13 cellular contexts compared by ENCODE assay signal in the genomic region with DNA sequence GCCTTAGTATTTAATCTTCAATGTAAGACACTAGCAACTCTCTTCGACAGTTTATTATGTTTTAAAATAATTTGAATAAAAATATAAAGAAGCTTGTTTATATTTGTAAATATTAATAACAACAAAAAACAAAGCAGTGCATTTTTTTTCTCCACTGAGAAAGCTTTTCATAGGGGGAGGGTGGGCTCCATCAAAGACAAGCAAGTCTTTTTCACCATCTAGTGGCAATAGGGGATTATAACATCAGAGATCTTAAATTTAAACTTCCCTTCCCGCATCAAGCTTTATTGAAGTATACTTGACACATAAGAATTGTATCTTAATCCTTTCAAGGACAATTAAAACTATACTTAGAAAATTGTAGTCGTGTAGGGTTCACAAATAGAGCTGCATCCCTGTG. TPM values are rescaled to one million over a fixed set of nuclear protein-coding genes. Genes with fewer than 3 reads are reported as not detected.
A peak's percentile ranks its signal among the peaks of the same experiment; 100 is the strongest.
DNase-seq lines count a peak whose midpoint lies in the region; ATAC-seq and TF ChIP-seq lines count a peak whose summit lies in the region.
"Had no signal": no experiment of that assay in that cellular context is flagged by ENCODE, and none has a peak within 500 bp of the region (broad histone marks: within the 10 kb centered on the region; RNA-seq: fewer than 3 reads in every experiment).

No MANE protein-coding gene starts in this region.

- peaks cover 9% of the 10 kb centered on the region for H3K9me3 Mint-ChIP-seq in endodermal cell
- H3K9me3 Mint-ChIP-seq in Caco-2 (ENCODE audit: unreplicated experiment): no peaks in the 10 kb centered on the region
- H3K9me3 Mint-ChIP-seq: activated CD4-positive, alpha-beta memory T cell treated with anti-CD3 and anti-CD28 coated beads, Interleukin-2, amount 10 ng/mL, durations not matched to agents 7 days and 5 days had no signal

- no TSS peak for BruUV-seq in Caco-2 (replicated peaks; lab: Mats Ljungman, UMichigan)

- H3K9me3 ChIP-seq in heart right ventricle: no peaks in the 10 kb centered on the region
- no peaks in the 10 kb centered on the region for H3K9me3 ChIP-seq in left ventricle myocardium inferior (replicated peaks)
- H3K9me3 ChIP-seq in endodermal cell (ENCODE audit: control insufficient read depth, low read length): no peaks in the 10 kb centered on the region
- H3K9me3 ChIP-seq in Caco-2: no peaks in the 10 kb centered on the region

- intact Hi-C loops in heart right ventricle (cut with DNase I) (loop anchor here in 1 of 10 donors (5.0 kb wide), 1 partner anchor 1197 kb away; a partner anchor contains a TSS), left ventricle myocardium inferior (cut with micrococcal nuclease) (no loop called here), Caco-2 (cut with micrococcal nuclease; ENCODE audit: unreplicated experiment) (loop anchor here (10.0 kb wide), 2 partner anchors 150 to 320 kb away; no protein-coding TSS in a partner anchor)

- H3K27ac Mint-ChIP-seq in endodermal cell (no peak overlapping the region), Caco-2 (ENCODE audit: unreplicated experiment) (no peak overlapping the region)
- H3K27ac Mint-ChIP-seq: activated CD4-positive, alpha-beta memory T cell treated with anti-CD3 and anti-CD28 coated beads, Interleukin-2, amount 10 ng/mL, durations not matched to agents 7 days and 5 days had no signal

- no peak for ATAC-seq in heart right ventricle

- 33 to 37% methylated on average over 3 of the region's 3 CpGs for WGBS in heart right ventricle, 2 donors
- WGBS in endodermal cell (ENCODE audit: insufficient coverage in 1 of 2, insufficient read length in 1 of 2), 2 experiments: 17 to 43% methylated on average over 1 to 2 of the region's 3 CpGs

- H3K4me3 ChIP-seq in heart right ventricle (no peak overlapping the region), left ventricle myocardium inferior (no peak overlapping the region), endodermal cell (ENCODE audit: low read length) (no peak overlapping the region), Caco-2 (ENCODE audit: low read depth, low read length) (no peak overlapping the region)
- H3K4me3 ChIP-seq: BLaER1 treated with 17β-estradiol and CSF1 and Interleukin-3, amounts not matched to agents 10 nM and 100 nM had no signal

- H3K9ac ChIP-seq in endodermal cell (ENCODE audit: extremely low read depth, low read length, poor library complexity, severe bottlenecking): no peak overlapping the region
- H3K9ac ChIP-seq: BLaER1 treated with 17β-estradiol and CSF1 and Interleukin-3, amounts not matched to agents 10 nM and 100 nM had no signal

- CTCF ChIA-PET in Caco-2 (lab: Charles Lee): interaction anchor here (1.0 to 1.4 kb wide), 3 partner anchors 105 to 318 kb away, joined by 3 to 7 read pairs (median 3); no protein-coding TSS in a partner anchor

- DNase-seq in heart right ventricle: no peak
- DNase-seq in left ventricle myocardium inferior: no peak
- peak; percentile 58 for DNase-seq in NCI-H82 (lab: John Stamatoyannopoulos, UW)
- no peak for DNase-seq in endodermal cell
- DNase-seq in LoVo (ENCODE audit: low spot score): no peak
- no peak for DNase-seq in AG08396 (ENCODE audit: low spot score)
- DNase-seq in Caco-2: no peak
- DNase-seq in activated T-cell treated with anti-CD3 and anti-CD28 coated beads for 4 hours: no peak
- DNase-seq: activated CD4-positive, alpha-beta memory T cell treated with anti-CD3 and anti-CD28 coated beads, Interleukin-2, amount 10 ng/mL, durations not matched to agents 7 days and 5 days; NCI-H2227 treated with DMSO at 0.1 percent for 48 hours had no signal

- H3K36me3 ChIP-seq in heart right ventricle (no peaks in the 10 kb centered on the region), left ventricle myocardium inferior (no peaks in the 10 kb centered on the region), endodermal cell (ENCODE audit: control insufficient read depth, insufficient read depth, low read length) (no peaks in the 10 kb centered on the region), Caco-2 (ENCODE audit: control insufficient read depth, insufficient read depth, low read length) (no peaks in the 10 kb centered on the region)
- H3K36me3 ChIP-seq: BLaER1 treated with 17β-estradiol and CSF1 and Interleukin-3, amounts not matched to agents 10 nM and 100 nM had no signal

- no peaks in the 10 kb centered on the region for H3K4me1 ChIP-seq in heart right ventricle
- H3K4me1 ChIP-seq in left ventricle myocardium inferior: no peaks in the 10 kb centered on the region
- no peaks in the 10 kb centered on the region for H3K4me1 ChIP-seq in endodermal cell (ENCODE audit: control insufficient read depth, insufficient read depth, low read length)
- H3K4me1 ChIP-seq in Caco-2: no peaks in the 10 kb centered on the region
- H3K4me1 ChIP-seq: BLaER1 treated with 17β-estradiol and CSF1 and Interleukin-3, amounts not matched to agents 10 nM and 100 nM had no signal

- H3K27me3 ChIP-seq in heart right ventricle (no peaks in the 10 kb centered on the region), left ventricle myocardium inferior (ENCODE audit: low read depth) (no peaks in the 10 kb centered on the region), endodermal cell (ENCODE audit: control insufficient read depth, insufficient read depth, low read length, poor library complexity, severe bottlenecking) (no peaks in the 10 kb centered on the region), Caco-2 (replicated peaks; ENCODE audit: control insufficient read depth, insufficient read depth, low read length) (no peaks in the 10 kb centered on the region)
- H3K27me3 ChIP-seq: BLaER1 treated with 17β-estradiol and CSF1 and Interleukin-3, amounts not matched to agents 10 nM and 100 nM had no signal

- H3K4me3 Mint-ChIP-seq in endodermal cell (no peak overlapping the region), Caco-2 (ENCODE audit: unreplicated experiment) (no peak overlapping the region)
- H3K4me3 Mint-ChIP-seq: activated CD4-positive, alpha-beta memory T cell treated with anti-CD3 and anti-CD28 coated beads, Interleukin-2, amount 10 ng/mL, durations not matched to agents 7 days and 5 days had no signal

- H3K27ac ChIP-seq in heart right ventricle: no peak overlapping the region
- H3K27ac ChIP-seq in left ventricle myocardium inferior (replicated peaks): no peak overlapping the region
- no peak overlapping the region for H3K27ac ChIP-seq in endodermal cell (ENCODE audit: low read depth, low read length)
- H3K27ac ChIP-seq: BLaER1 treated with 17β-estradiol and CSF1 and Interleukin-3, amounts not matched to agents 10 nM and 100 nM had no signal

- H3K36me3 Mint-ChIP-seq in endodermal cell (ENCODE audit: low read depth) (no peaks in the 10 kb centered on the region), Caco-2 (ENCODE audit: insufficient read depth, unreplicated experiment) (no peaks in the 10 kb centered on the region)

- H3K27me3 Mint-ChIP-seq in endodermal cell (ENCODE audit: insufficient read depth) (no peaks in the 10 kb centered on the region), Caco-2 (ENCODE audit: insufficient read depth, unreplicated experiment) (no peaks in the 10 kb centered on the region)
- H3K27me3 Mint-ChIP-seq: activated CD4-positive, alpha-beta memory T cell treated with anti-CD3 and anti-CD28 coated beads, Interleukin-2, amount 10 ng/mL, durations not matched to agents 7 days and 5 days had no signal

- TF ChIP-seq CTCF in heart right ventricle (IDR thresholded peaks at IDR 0.05) (peak in 5 of 9 donors; percentile 14 to 38 (median 21)), left ventricle myocardium inferior (IDR thresholded peaks at IDR 0.05; ENCODE audit: borderline replicate concordance) (no peak), endodermal cell (conservative IDR thresholded peaks at IDR 0.05) (peak; percentile 77), Caco-2 (IDR thresholded peaks at IDR 0.05; ENCODE audit: insufficient read depth in 1 of 2, low read depth in 1 of 2, low read length in 1 of 2, severe bottlenecking in 1 of 2, unreplicated experiment in 1 of 2) (no peak)

- peaks cover 12% of the 10 kb centered on the region for H3K4me1 Mint-ChIP-seq in endodermal cell
- no peaks in the 10 kb centered on the region for H3K4me1 Mint-ChIP-seq in Caco-2 (ENCODE audit: low read depth, unreplicated experiment)
- H3K4me1 Mint-ChIP-seq: activated CD4-positive, alpha-beta memory T cell treated with anti-CD3 and anti-CD28 coated beads, Interleukin-2, amount 10 ng/mL, durations not matched to agents 7 days and 5 days had no signal

- POLR2A ChIA-PET in Caco-2 (lab: Charles Lee): no interaction called here

RNA-seq across cellular contexts. Expression of a gene that starts 9.3 kb away (rescaled TPM):
- total RNA-seq in heart right ventricle (not detected), left ventricle myocardium inferior (not detected), endodermal cell (not detected), Caco-2 (2022) (not detected in 2 replicates)
- polyA plus RNA-seq in heart right ventricle: not detected
- not detected for polyA plus RNA-seq in endodermal cell (2013, experiment 1 of 2)
- polyA plus RNA-seq in endodermal cell (2013, experiment 2 of 2): not detected
- total RNA-seq: activated CD4-positive, alpha-beta memory T cell treated with anti-CD3 and anti-CD28 coated beads, Interleukin-2, amount 10 ng/mL, durations not matched to agents 7 days and 5 days; cardiac septum; osteoblast had no signal

RNA-seq across cellular contexts. Expression of a gene that starts 32.2 kb away (rescaled TPM):
- total RNA-seq in heart right ventricle (not detected), left ventricle myocardium inferior (not detected), endodermal cell (not detected), Caco-2 (2022) (not detected in 2 replicates)
- not detected for polyA plus RNA-seq in heart right ventricle
- not detected for polyA plus RNA-seq in endodermal cell (2013, experiment 1 of 2)
- not detected for polyA plus RNA-seq in endodermal cell (2013, experiment 2 of 2)
- total RNA-seq: activated CD4-positive, alpha-beta memory T cell treated with anti-CD3 and anti-CD28 coated beads, Interleukin-2, amount 10 ng/mL, durations not matched to agents 7 days and 5 days; cardiac septum; osteoblast had no signal

RNA-seq across cellular contexts. Expression of a gene that starts 41.8 kb away (rescaled TPM):
- total RNA-seq in heart right ventricle (not detected), left ventricle myocardium inferior (not detected), endodermal cell (not detected), Caco-2 (2022) (not detected in 2 replicates)
- polyA plus RNA-seq in heart right ventricle: not detected
- not detected for polyA plus RNA-seq in endodermal cell (2013, experiment 1 of 2)
- not detected for polyA plus RNA-seq in endodermal cell (2013, experiment 2 of 2)
- total RNA-seq: activated CD4-positive, alpha-beta memory T cell treated with anti-CD3 and anti-CD28 coated beads, Interleukin-2, amount 10 ng/mL, durations not matched to agents 7 days and 5 days; cardiac septum; osteoblast had no signal

Comparison
In these comparisons a context has a peak if more than half of its experiments do, and no peak if none do; other contexts are left out.
1. CTCF ChIP-seq: peak in heart right ventricle (5 of 9) and endodermal cell (single experiment); none in left ventricle myocardium inferior (single experiment) and Caco-2 (0 of 2).